ENCODE assay signal across 23 cellular contexts in the genomic region with DNA sequence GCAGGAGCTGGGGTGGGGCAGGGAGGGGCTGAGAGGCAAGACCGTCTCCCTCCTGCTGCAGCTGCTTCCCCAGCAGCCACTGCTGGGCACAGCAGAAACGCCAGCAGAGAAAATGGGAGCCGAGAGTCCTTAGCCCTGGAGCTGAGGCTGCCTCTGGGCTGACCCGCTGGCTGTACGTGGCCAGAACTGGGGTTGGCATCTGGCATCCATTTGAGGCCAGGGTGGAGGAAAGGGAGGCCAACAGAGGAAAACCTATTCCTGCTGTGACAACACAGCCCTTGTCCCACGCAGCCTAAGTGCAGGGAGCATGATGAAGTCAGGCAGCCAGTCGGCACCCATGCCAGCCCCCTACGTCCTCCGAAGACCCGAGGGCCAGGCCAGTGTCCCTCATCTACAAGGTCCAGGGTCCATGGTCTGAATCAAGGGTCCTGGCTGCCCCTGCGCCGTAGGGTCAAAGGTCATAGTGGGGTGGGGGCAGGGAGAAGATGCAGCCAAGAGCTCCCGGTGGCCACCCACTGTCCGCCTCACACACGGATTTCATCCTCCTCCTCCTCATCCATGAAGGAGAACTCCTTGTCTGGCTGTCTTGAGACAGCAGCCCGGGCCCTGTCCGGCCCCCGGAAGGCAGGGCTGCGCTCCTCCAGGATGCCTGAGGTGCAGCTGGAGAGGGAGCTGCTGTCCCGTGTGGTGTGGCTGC. TPM values are rescaled to one million over a fixed set of nuclear protein-coding genes. Genes with fewer than 3 reads are reported as not detected.
DNase-seq lines count a peak whose midpoint lies in the region; ATAC-seq and TF ChIP-seq lines count a peak whose summit lies in the region.
"Had no signal": no experiment of that assay in that cellular context is flagged by ENCODE, and none has a peak within 500 bp of the region (broad histone marks: within the 10 kb centered on the region; RNA-seq: fewer than 3 reads in every experiment).

No MANE protein-coding gene starts in this region.

- peaks cover 20% of the 10 kb centered on the region for H3K36me3 Mint-ChIP-seq in endodermal cell (ENCODE audit: low read depth)
- H3K36me3 Mint-ChIP-seq in osteocyte (ENCODE audit: unreplicated experiment), result peaks cover 10% of the 10 kb centered on the region

- no peak for TF ChIP-seq CTCF in heart right ventricle (IDR thresholded peaks at IDR 0.05)
- TF ChIP-seq CTCF in endodermal cell (conservative IDR thresholded peaks at IDR 0.05), result no peak
- TF ChIP-seq CTCF in osteocyte (IDR thresholded peaks at IDR 0.05), result no peak
- TF ChIP-seq CTCF in transverse colon (IDR thresholded peaks at IDR 0.05), result no peak

- H3K27me3 ChIP-seq in heart right ventricle (no peaks in the 10 kb centered on the region), endodermal cell (ENCODE audit: control insufficient read depth, insufficient read depth, low read length, poor library complexity, severe bottlenecking) (no peaks in the 10 kb centered on the region), transverse colon (no peaks in the 10 kb centered on the region)
- no peaks in the 10 kb centered on the region for H3K27me3 ChIP-seq in effector memory CD4-positive, alpha-beta T cell (replicated peaks; ENCODE audit: control insufficient read depth, insufficient read depth, low read length, poor library complexity, severe bottlenecking)
- H3K27me3 ChIP-seq: foreskin keratinocyte, left lung, suprapubic skin had no signal

- H3K27me3 Mint-ChIP-seq in endodermal cell (ENCODE audit: insufficient read depth) (no peaks in the 10 kb centered on the region), osteocyte (ENCODE audit: unreplicated experiment) (no peaks in the 10 kb centered on the region)

- DNase-seq in heart right ventricle (no peak), Right ventricle myocardium superior (no peak), endodermal cell (no peak), osteocyte (ENCODE audit: extremely low spot score, unreplicated experiment) (no peak), transverse colon (no peak), NAMALWA (ENCODE audit: low spot score) (no peak)
- DNase-seq in effector memory CD4-positive, alpha-beta T cell, result no peak
- DNase-seq: activated CD4-positive, alpha-beta T cell treated with anti-CD3 and anti-CD28 coated beads for 4 hours; amygdala; DMS 273 treated with DMSO at 0.1 percent for 48 hours; foreskin keratinocyte; NCI-H1105 treated with DMSO at 0.1 percent for 48 hours; stimulated activated CD4-positive, alpha-beta T cell treated with anti-CD3 and anti-CD28 coated beads, Interleukin-2, amount 100 ng/mL, for 48 hours; T1000 had no signal

- H3K27ac Mint-ChIP-seq in endodermal cell (no peak overlapping the region), osteocyte (ENCODE audit: unreplicated experiment) (peak overlapping the region; percentile 18)

- WGBS in heart right ventricle, 2 donors, result 76 to 86% methylated on average over 20 of the region's 20 CpGs
- WGBS in endodermal cell (ENCODE audit: insufficient coverage in 1 of 2, insufficient read length in 1 of 2), 2 experiments, result 91 to 92% methylated on average over 14 to 20 of the region's 20 CpGs
- WGBS in transverse colon (ENCODE audit: low coverage in 1 of 2), 2 donors, result 76% methylated on average over 19 of the region's 20 CpGs; no CpG with 5 or more reads in 1 of the 2 donors

- H3K9ac ChIP-seq in endodermal cell (ENCODE audit: extremely low read depth, low read length, poor library complexity, severe bottlenecking), result no peak overlapping the region
- H3K9ac ChIP-seq: parathyroid adenoma had no signal

- H3K9me3 ChIP-seq in heart right ventricle, result no peaks in the 10 kb centered on the region
- H3K9me3 ChIP-seq in endodermal cell (ENCODE audit: control insufficient read depth, low read length), result no peaks in the 10 kb centered on the region
- H3K9me3 ChIP-seq in transverse colon, result no peaks in the 10 kb centered on the region
- no peaks in the 10 kb centered on the region for H3K9me3 ChIP-seq in effector memory CD4-positive, alpha-beta T cell (ENCODE audit: control insufficient read depth, low read length)
- H3K9me3 ChIP-seq: left lung, suprapubic skin had no signal

- H3K9me3 Mint-ChIP-seq in endodermal cell (no peaks in the 10 kb centered on the region), osteocyte (ENCODE audit: unreplicated experiment) (no peaks in the 10 kb centered on the region)

- H3K4me3 Mint-ChIP-seq in endodermal cell, result no peak overlapping the region
- H3K4me3 Mint-ChIP-seq in osteocyte (ENCODE audit: unreplicated experiment), result no peak overlapping the region

- H3K4me3 ChIP-seq in heart right ventricle (no peak overlapping the region), endodermal cell (ENCODE audit: low read length) (no peak overlapping the region), transverse colon (no peak overlapping the region)
- H3K4me3 ChIP-seq in effector memory CD4-positive, alpha-beta T cell (ENCODE audit: insufficient read depth, low read depth, low read length, poor library complexity, severe bottlenecking), result no peak overlapping the region
- H3K4me3 ChIP-seq: left lung, skin epidermis, suprapubic skin had no signal

- H3K4me1 Mint-ChIP-seq in endodermal cell (peaks cover 37% of the 10 kb centered on the region), osteocyte (ENCODE audit: unreplicated experiment) (peaks cover 57% of the 10 kb centered on the region)

- TF ChIP-seq POLR2A in transverse colon (IDR thresholded peaks at IDR 0.05), result no peak

- intact Hi-C loops in heart right ventricle (cut with DNase I) (no loop called here), Right ventricle myocardium superior (cut with DNase I) (no loop called here), transverse colon (cut with DNase I; ENCODE audit: low total_unique reads) (no loop called here)

- TF ChIP-seq EP300 in transverse colon (IDR thresholded peaks at IDR 0.05; ENCODE audit: low read depth), result no peak

- H3K36me3 ChIP-seq in heart right ventricle (peaks cover 0 to 48% (median 20%) of the 10 kb centered on the region in 9 donors), endodermal cell (ENCODE audit: control insufficient read depth, insufficient read depth, low read length) (peaks cover 50% of the 10 kb centered on the region), transverse colon (peaks cover 0 to 16% (median 7%) of the 10 kb centered on the region in 4 donors)
- H3K36me3 ChIP-seq in effector memory CD4-positive, alpha-beta T cell (ENCODE audit: control insufficient read depth, insufficient read depth, low read length), result no peaks in the 10 kb centered on the region

- in situ Hi-C loops in transverse colon (cut with MboI; ENCODE audit: low pct_ligation_motif_present in 1 of 4, low pct_unique_long_range_greater_than_20kb in 1 of 4, low sequenced_read_pairs in 3 of 4), result no loop called here

- ATAC-seq in heart right ventricle, result no peak
- no peak for ATAC-seq in Right ventricle myocardium superior (ENCODE audit: poor library complexity)
- ATAC-seq in HG02840 (IDR thresholded peaks at IDR 0.05; ENCODE audit: low FRiP score, unreplicated experiment), result no peak
- ATAC-seq: foreskin keratinocyte, left lung had no signal

- H3K4me1 ChIP-seq in heart right ventricle (peaks cover 28 to 81% (median 68%) of the 10 kb centered on the region in 9 donors), endodermal cell (ENCODE audit: control insufficient read depth, insufficient read depth, low read length) (peaks cover 22% of the 10 kb centered on the region), transverse colon (peaks cover 44 to 69% (median 47%) of the 10 kb centered on the region in 4 donors)
- no peaks in the 10 kb centered on the region for H3K4me1 ChIP-seq in effector memory CD4-positive, alpha-beta T cell (ENCODE audit: control insufficient read depth, insufficient read depth, low read length, poor library complexity, severe bottlenecking)

- H3K27ac ChIP-seq in heart right ventricle (peak overlapping the region in 7 of 10 donors; percentile 19 to 97 (median 55)), endodermal cell (ENCODE audit: low read depth, low read length) (peak overlapping the region; percentile 61), transverse colon (peak overlapping the region; percentile 83 to 90 (median 86))
- no peak overlapping the region for H3K27ac ChIP-seq in effector memory CD4-positive, alpha-beta T cell (ENCODE audit: insufficient read depth, low read length, poor library complexity, severe bottlenecking)
- H3K27ac ChIP-seq: foreskin keratinocyte, left lung, parathyroid adenoma, suprapubic skin had no signal

RNA-seq across cellular contexts. Expression of gene CPSF4L, which starts 23.4 kb away (rescaled TPM):
- total RNA-seq in heart right ventricle (not detected), Right ventricle myocardium superior (not detected), endodermal cell (under 1 TPM; 0.29 to 0.58 TPM), osteocyte (not detected in 2 replicates), transverse colon (not detected)
- polyA plus RNA-seq in heart right ventricle, result not detected
- not detected for polyA plus RNA-seq in endodermal cell (2013, experiment 1 of 2)
- polyA plus RNA-seq in endodermal cell (2013, experiment 2 of 2), result not detected
- total RNA-seq: A172, cerebellum, foreskin keratinocyte, left lung, LHCN-M2, myocyte, suprapubic skin had no signal
- polyA plus RNA-seq: foreskin keratinocyte had no signal

RNA-seq across cellular contexts. Expression of gene CDC42EP4, which starts 26.7 kb away (rescaled TPM):
- total RNA-seq in heart right ventricle, result 10 to 100 TPM; 22.0 to 87.6 (median 32.1) TPM
- polyA plus RNA-seq in heart right ventricle, result 10 to 100 TPM; 18.6 to 32.8 TPM
- total RNA-seq in Right ventricle myocardium superior, result 53.0 TPM
- 10 to 100 TPM; 38.5 to 49.7 TPM for total RNA-seq in endodermal cell
- polyA plus RNA-seq in endodermal cell (2013, experiment 1 of 2), result 57.7 TPM
- polyA plus RNA-seq in endodermal cell (2013, experiment 2 of 2), result 49.6 TPM
- 32.0 and 32.7 TPM in 2 replicates for total RNA-seq in osteocyte
- 10 to 100 TPM; 54.9 to 75.6 (median 69.6) TPM for total RNA-seq in transverse colon
